25 cellular contexts compared by ENCODE assay signal in the genomic region with DNA sequence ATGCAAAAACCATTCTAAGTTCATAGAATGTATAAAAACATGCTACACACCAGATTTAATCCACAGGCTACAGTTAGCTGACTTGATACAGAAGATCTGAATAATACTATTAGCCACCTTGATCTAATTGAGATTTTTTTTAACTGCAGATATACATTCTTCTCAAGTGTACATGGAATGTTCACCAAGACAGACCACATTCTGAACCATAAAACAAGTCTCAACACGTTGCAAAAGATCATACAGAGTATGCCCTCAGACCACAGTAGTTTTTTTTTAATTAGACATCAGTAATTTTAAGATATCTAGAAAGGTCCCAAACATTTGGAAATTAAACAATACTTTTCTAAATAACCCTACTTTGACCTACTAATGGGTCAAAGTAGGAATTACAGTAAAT.
"Had no signal": no experiment of that assay in that cellular context is flagged by ENCODE, and none has a peak within 500 bp of the region (broad histone marks: within the 10 kb centered on the region; RNA-seq: fewer than 3 reads in every experiment).

No MANE protein-coding gene starts in this region.

- ATAC-seq: activated CD8-positive, alpha-beta T cell treated with anti-CD3 and anti-CD28 coated beads for 36 hours; activated naive CD8-positive, alpha-beta T cell treated with anti-CD3 and anti-CD28 coated beads, Interleukin-2, amount 50 U/mL, for 24 hours; left cardiac atrium; naive thymus-derived CD4-positive, alpha-beta T cell; psoas muscle; right cardiac atrium had no signal

- H3K4me3 Mint-ChIP-seq: activated CD8-positive, alpha-beta T cell treated with anti-CD3 and anti-CD28 coated beads for 36 hours; activated naive CD4-positive, alpha-beta T cell treated with anti-CD3 and anti-CD28 coated beads, Interleukin-2, amount 10 ng/mL, durations not matched to agents 7 days and 5 days; activated naive CD8-positive, alpha-beta T cell treated with anti-CD3 and anti-CD28 coated beads, Interleukin-2, amount 50 U/mL, for 24 hours; dendritic cell treated with granulocyte-macrophage colony-stimulating factor and Interleukin-4, amounts not matched to agents 40 ng/mL and 50 ng/mL, for 4 days; naive thymus-derived CD4-positive, alpha-beta T cell; neural progenitor cell; stimulated activated naive CD8-positive, alpha-beta T cell treated with anti-CD3 and anti-CD28 coated beads, Interleukin-15, Interleukin-2, amounts not matched to agents 100 ng/mL and 50 ng/mL, for 24 hours had no signal

- H3K27me3 ChIP-seq: esophagus squamous epithelium, neural progenitor cell, suprapubic skin, transverse colon, uterus had no signal

- H3K36me3 Mint-ChIP-seq: activated naive CD4-positive, alpha-beta T cell treated with anti-CD3 and anti-CD28 coated beads, Interleukin-2, amount 10 ng/mL, durations not matched to agents 7 days and 5 days; neural progenitor cell had no signal

- H3K9me3 ChIP-seq: esophagus squamous epithelium, transverse colon, uterus had no signal

- H3K27me3 Mint-ChIP-seq: activated CD8-positive, alpha-beta T cell treated with anti-CD3 and anti-CD28 coated beads for 36 hours; activated naive CD4-positive, alpha-beta T cell treated with anti-CD3 and anti-CD28 coated beads, Interleukin-2, amount 10 ng/mL, durations not matched to agents 7 days and 5 days; activated naive CD8-positive, alpha-beta T cell treated with anti-CD3 and anti-CD28 coated beads, Interleukin-2, amount 50 U/mL, for 24 hours; dendritic cell treated with granulocyte-macrophage colony-stimulating factor and Interleukin-4, amounts not matched to agents 40 ng/mL and 50 ng/mL, for 4 days; stimulated activated naive CD8-positive, alpha-beta T cell treated with anti-CD3 and anti-CD28 coated beads, Interleukin-15, Interleukin-2, amounts not matched to agents 100 ng/mL and 50 ng/mL, for 24 hours had no signal

- H3K4me3 ChIP-seq: esophagus squamous epithelium, neural progenitor cell, psoas muscle, skin epidermis, suprapubic skin, transverse colon, uterus had no signal

- H3K4me1 ChIP-seq: esophagus squamous epithelium, neural progenitor cell, psoas muscle, suprapubic skin, transverse colon, uterus had no signal

- H3K27ac Mint-ChIP-seq: activated CD8-positive, alpha-beta T cell treated with anti-CD3 and anti-CD28 coated beads for 36 hours; activated naive CD4-positive, alpha-beta T cell treated with anti-CD3 and anti-CD28 coated beads, Interleukin-2, amount 10 ng/mL, durations not matched to agents 7 days and 5 days; activated naive CD8-positive, alpha-beta T cell treated with anti-CD3 and anti-CD28 coated beads, Interleukin-2, amount 50 U/mL, for 24 hours; activated T-helper 2 cell treated with anti-CD3 and anti-CD28 coated beads, Interferon-gamma antibody, Interleukin-2, Interleukin-4, amounts not matched to agents 10 μg/mL and 5 μg/mL and 100 μg/mL, durations not matched to agents 14 hours and 24 hours and 36 hours; dendritic cell treated with granulocyte-macrophage colony-stimulating factor and Interleukin-4, amounts not matched to agents 40 ng/mL and 50 ng/mL, for 4 days; naive thymus-derived CD4-positive, alpha-beta T cell; neural progenitor cell; stimulated activated naive CD8-positive, alpha-beta T cell treated with anti-CD3 and anti-CD28 coated beads, Interleukin-15, Interleukin-2, amounts not matched to agents 100 ng/mL and 50 ng/mL, for 24 hours had no signal

- H3K9ac ChIP-seq: neural progenitor cell had no signal

- H3K4me2 ChIP-seq: neural progenitor cell had no signal

- H2AFZ ChIP-seq: neural progenitor cell had no signal

- DNase-seq: activated CD4-positive, alpha-beta T cell treated with anti-CD3 and anti-CD28 coated beads for 48 hours; activated CD4-positive, CD25-positive, alpha-beta regulatory T cell; activated CD8-positive, alpha-beta T cell treated with anti-CD3 and anti-CD28 coated beads for 36 hours; activated naive CD4-positive, alpha-beta T cell treated with anti-CD3 and anti-CD28 coated beads, Interleukin-2, amount 10 ng/mL, durations not matched to agents 7 days and 5 days; activated naive CD8-positive, alpha-beta T cell treated with anti-CD3 and anti-CD28 coated beads, Interleukin-2, amount 50 U/mL, for 24 hours; activated T-cell treated with anti-CD3 and anti-CD28 coated beads, Interleukin-2, amount 50 U/mL, for 1 hour; anterior cingulate cortex; effector CD8-positive, alpha-beta T cell; esophagus squamous epithelium; left cardiac atrium; mesendoderm; naive thymus-derived CD4-positive, alpha-beta T cell; psoas muscle; right cardiac atrium; stimulated activated CD4-positive, alpha-beta T cell treated with anti-CD3 and anti-CD28 coated beads, Interleukin-15, amount 100 ng/mL, for 24 hours; stimulated activated CD4-positive, alpha-beta T cell treated with anti-CD3 and anti-CD28 coated beads, Interleukin-2, amount 100 ng/mL, for 48 hours; T1000; transverse colon; uterus had no signal

- H3K36me3 ChIP-seq: esophagus squamous epithelium, neural progenitor cell, suprapubic skin, transverse colon had no signal

- H3K27ac ChIP-seq: esophagus squamous epithelium, neural progenitor cell, psoas muscle, skin epidermis, suprapubic skin, transverse colon, uterus had no signal

- H3K4me1 Mint-ChIP-seq: activated naive CD4-positive, alpha-beta T cell treated with anti-CD3 and anti-CD28 coated beads, Interleukin-2, amount 10 ng/mL, durations not matched to agents 7 days and 5 days; activated naive CD8-positive, alpha-beta T cell treated with anti-CD3 and anti-CD28 coated beads, Interleukin-2, amount 50 U/mL, for 24 hours; naive thymus-derived CD4-positive, alpha-beta T cell; neural progenitor cell had no signal
